ENCODE assay signal across 20 cellular contexts in the genomic region with DNA sequence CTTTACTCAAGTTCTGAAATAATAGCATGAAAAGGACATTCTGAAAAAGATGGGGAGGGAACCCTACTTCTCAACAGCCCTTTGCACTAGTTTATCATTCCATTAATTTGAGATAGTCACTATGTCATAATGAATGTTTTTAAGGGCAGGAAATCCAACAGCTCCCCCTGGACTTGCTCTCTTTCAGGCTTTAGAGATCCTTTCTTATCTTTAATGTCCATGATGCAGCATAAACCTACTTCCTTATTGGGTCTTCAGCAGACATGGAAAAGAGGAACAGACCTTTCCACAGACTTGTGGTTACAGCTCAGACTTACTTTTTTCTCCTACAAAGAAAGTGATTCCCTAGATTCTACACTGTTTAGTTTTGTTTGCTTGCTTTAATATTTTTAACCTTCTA.
DNase-seq lines count a peak whose midpoint lies in the region; ATAC-seq and TF ChIP-seq lines count a peak whose summit lies in the region.
"Had no signal": no experiment of that assay in that cellular context is flagged by ENCODE, and none has a peak within 500 bp of the region (broad histone marks: within the 10 kb centered on the region; RNA-seq: fewer than 3 reads in every experiment).

No MANE protein-coding gene starts in this region.

- no peak overlapping the region for H3K4me3 Mint-ChIP-seq in HFFc6
- H3K4me3 Mint-ChIP-seq in naive thymus-derived CD4-positive, alpha-beta T cell, result no peak overlapping the region
- H3K4me3 Mint-ChIP-seq in progenitor cell of endocrine pancreas (ENCODE audit: low read depth), result no peak overlapping the region
- H3K4me3 Mint-ChIP-seq: naive thymus-derived CD8-positive, alpha-beta T cell had no signal

- TF ChIP-seq CTCF in HFFc6 (IDR thresholded peaks at IDR 0.05) (no peak), progenitor cell of endocrine pancreas (IDR thresholded peaks at IDR 0.05; ENCODE audit: unreplicated experiment) (no peak)

- peak overlapping the region; percentile 4; the same call in 1 of the 2 replicates for H3K27ac Mint-ChIP-seq in HFFc6
- no peak overlapping the region for H3K27ac Mint-ChIP-seq in naive thymus-derived CD4-positive, alpha-beta T cell
- no peak overlapping the region for H3K27ac Mint-ChIP-seq in progenitor cell of endocrine pancreas

- no peaks in the 10 kb centered on the region for H3K9me3 ChIP-seq in naive thymus-derived CD4-positive, alpha-beta T cell (ENCODE audit: control insufficient read depth in 2 of 3, low read length in 3 of 3)
- H3K9me3 ChIP-seq: gastroesophageal sphincter, prostate gland, suprapubic skin had no signal

- intact Hi-C loops in naive thymus-derived CD4-positive, alpha-beta T cell (cut with micrococcal nuclease), result no loop called here

- H3K9me3 Mint-ChIP-seq in HFFc6, result no peaks in the 10 kb centered on the region
- no peaks in the 10 kb centered on the region for H3K9me3 Mint-ChIP-seq in naive thymus-derived CD4-positive, alpha-beta T cell
- no peaks in the 10 kb centered on the region for H3K9me3 Mint-ChIP-seq in progenitor cell of endocrine pancreas (ENCODE audit: low read depth)
- H3K9me3 Mint-ChIP-seq: naive thymus-derived CD8-positive, alpha-beta T cell had no signal

- H3K27me3 ChIP-seq in naive thymus-derived CD4-positive, alpha-beta T cell (ENCODE audit: control insufficient read depth in 2 of 2, insufficient read depth in 2 of 2, low read length in 2 of 2), result no peaks in the 10 kb centered on the region
- H3K27me3 ChIP-seq: gastroesophageal sphincter, suprapubic skin had no signal

- peaks cover 5 to 58% (median 26%) of the 10 kb centered on the region in 3 experiments for H3K36me3 ChIP-seq in naive thymus-derived CD4-positive, alpha-beta T cell (ENCODE audit: control insufficient read depth in 2 of 3, insufficient read depth in 3 of 3, low read length in 3 of 3)
- H3K36me3 ChIP-seq: prostate gland had no signal

- H3K27ac ChIP-seq in naive thymus-derived CD4-positive, alpha-beta T cell (ENCODE audit: low read depth, low read length), result no peak overlapping the region
- H3K27ac ChIP-seq in substantia nigra (ENCODE audit: low read depth, low read length, poor library complexity, severe bottlenecking), result no peak overlapping the region
- H3K27ac ChIP-seq: gastroesophageal sphincter, GM23248, KMS-11, prostate gland, suprapubic skin had no signal

- no peak for TF ChIP-seq POLR2A in erythroblast (IDR thresholded peaks at IDR 0.05; ENCODE audit: low read length)

- H3K4me1 ChIP-seq in naive thymus-derived CD4-positive, alpha-beta T cell (ENCODE audit: control insufficient read depth in 2 of 2, insufficient read depth in 2 of 2, low read length in 2 of 2), result no peaks in the 10 kb centered on the region
- H3K4me1 ChIP-seq: gastroesophageal sphincter, prostate gland, suprapubic skin had no signal

- H3K27me3 Mint-ChIP-seq in HFFc6 (ENCODE audit: insufficient read depth) (no peaks in the 10 kb centered on the region), progenitor cell of endocrine pancreas (no peaks in the 10 kb centered on the region)
- no peaks in the 10 kb centered on the region for H3K27me3 Mint-ChIP-seq in naive thymus-derived CD4-positive, alpha-beta T cell
- H3K27me3 Mint-ChIP-seq: naive thymus-derived CD8-positive, alpha-beta T cell had no signal

- ATAC-seq in naive thymus-derived CD4-positive, alpha-beta T cell, result peak; percentile 56
- ATAC-seq in HG03520 (IDR thresholded peaks at IDR 0.05; ENCODE audit: unreplicated experiment), result no peak
- ATAC-seq in HG02970 (IDR thresholded peaks at IDR 0.05; ENCODE audit: low FRiP score, unreplicated experiment), result no peak
- ATAC-seq: gastroesophageal sphincter; naive thymus-derived CD8-positive, alpha-beta T cell had no signal

- CTCF ChIA-PET in naive thymus-derived CD4-positive, alpha-beta T cell (lab: Charles Lee), result no interaction called here

- H3K36me3 Mint-ChIP-seq in HFFc6 (ENCODE audit: low read depth) (peaks cover 29% of the 10 kb centered on the region), progenitor cell of endocrine pancreas (ENCODE audit: insufficient read depth) (peaks cover 28% of the 10 kb centered on the region)
- H3K36me3 Mint-ChIP-seq in naive thymus-derived CD4-positive, alpha-beta T cell, result peaks cover 10 to 75% (median 36%) of the 10 kb centered on the region in 5 donors

- no peak for DNase-seq in HFFc6
- peak; percentile 65 for DNase-seq in SIG-M5 (lab: John Stamatoyannopoulos, UW)
- DNase-seq in erythroblast (lab: John Stamatoyannopoulos, UW), result peak; percentile 42 to 48
- DNase-seq in naive thymus-derived CD4-positive, alpha-beta T cell, result no peak
- DNase-seq in substantia nigra (lab: John Stamatoyannopoulos, UW), result no peak
- DNase-seq in progenitor cell of endocrine pancreas (ENCODE audit: low spot score, unreplicated experiment), result no peak
- DNase-seq: activated CD4-positive, alpha-beta T cell treated with anti-CD3 and anti-CD28 coated beads for 1 hour; activated gamma-delta T cell treated with Interleukin-2 at 50 U/mL for 16 hours; aorta; GM23248; naive thymus-derived CD8-positive, alpha-beta T cell; small intestine; stimulated activated CD4-positive, alpha-beta T cell treated with anti-CD3 and anti-CD28 coated beads, Interleukin-4, amount 100 ng/mL, for 4 hours; stimulated activated CD8-positive, alpha-beta memory T cell treated with anti-CD3 and anti-CD28 coated beads, Interleukin-4, amount 100 ng/mL, for 48 hours had no signal

- no peak overlapping the region for H3K4me3 ChIP-seq in naive thymus-derived CD4-positive, alpha-beta T cell (ENCODE audit: low read length)
- H3K4me3 ChIP-seq: gastroesophageal sphincter, GM23248, prostate gland, suprapubic skin had no signal

- POLR2A ChIA-PET in naive thymus-derived CD4-positive, alpha-beta T cell (lab: Charles Lee), result no interaction called here

- peaks cover 26% of the 10 kb centered on the region for H3K4me1 Mint-ChIP-seq in HFFc6 (ENCODE audit: low read depth)
- H3K4me1 Mint-ChIP-seq in naive thymus-derived CD4-positive, alpha-beta T cell, result peaks cover 0 to 8% (median 0%) of the 10 kb centered on the region in 7 donors
- H3K4me1 Mint-ChIP-seq in progenitor cell of endocrine pancreas (ENCODE audit: low read depth), result no peaks in the 10 kb centered on the region
- H3K4me1 Mint-ChIP-seq: naive thymus-derived CD8-positive, alpha-beta T cell had no signal

Comparison
In these comparisons a context has a peak if more than half of its experiments do, and no peak if none do; other contexts are left out.
1. DNase-seq: peak in SIG-M5 (single experiment) and erythroblast (2 of 2); none in HFFc6 (single experiment), naive thymus-derived CD4-positive, alpha-beta T cell (0 of 9), substantia nigra (0 of 49) and progenitor cell of endocrine pancreas (single experiment).